In the genomic region with DNA sequence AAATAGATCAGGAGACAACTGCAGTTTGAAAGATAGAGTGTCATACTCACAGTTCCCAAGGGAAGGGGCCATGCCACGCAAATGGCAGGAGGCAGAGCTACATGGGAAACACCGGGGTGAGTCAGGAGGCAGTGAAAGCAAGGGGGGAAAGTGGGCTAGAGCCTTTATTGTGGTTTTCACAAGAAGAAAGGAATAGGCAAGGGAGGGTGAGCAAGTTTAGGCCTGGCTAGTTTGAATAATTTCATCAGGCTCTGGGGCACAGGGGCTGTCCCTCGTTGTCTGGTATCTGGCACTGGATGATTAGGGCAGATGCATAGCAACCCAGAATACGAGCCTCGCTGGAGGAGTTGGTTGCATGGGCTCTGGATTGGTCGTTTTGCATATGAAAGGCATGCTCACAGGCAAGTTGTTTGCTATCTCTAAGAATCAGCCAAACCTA, we compare ENCODE assay signal across 1 cellular context.
TF ChIP-seq lines count a peak whose summit lies in the region.

No MANE protein-coding gene starts in this region.

TF ChIP-seq in GM12878, 131 proteins besides CTCF, POLR2A, EP300 and RAD21 (continued from another document):
- TF ChIP-seq SUZ12 (IDR thresholded peaks at IDR 0.05; ENCODE audit: unreplicated experiment) (no peak), HDGF (IDR thresholded peaks at IDR 0.05) (no peak), RAD51 (IDR thresholded peaks at IDR 0.05) (no peak), SREBF2 (IDR thresholded peaks at IDR 0.05; ENCODE audit: low read length) (no peak), MYC (IDR thresholded peaks at IDR 0.05; ENCODE audit: insufficient read depth, insufficient read length, insufficient replicate concordance, low read length, severe bottlenecking) (no peak), SUPT20H (IDR thresholded peaks at IDR 0.05; ENCODE audit: borderline replicate concordance, control insufficient read depth, low read depth, low read length) (no peak), NBN (IDR thresholded peaks at IDR 0.05) (peak; percentile 77), NFIC (IDR thresholded peaks at IDR 0.05; ENCODE audit: low read depth, low read length) (no peak; the same call in 1 of the 2 replicates), ZNF24 (IDR thresholded peaks at IDR 0.05) (no peak), PML (IDR thresholded peaks at IDR 0.05; ENCODE audit: low read length) (no peak), TCF3 (IDR thresholded peaks at IDR 0.05; ENCODE audit: borderline replicate concordance, insufficient read depth, low read depth, low read length) (no peak), NR2C2 (IDR thresholded peaks at IDR 0.05; ENCODE audit: borderline replicate concordance, control insufficient read depth, insufficient read length, low read depth) (no peak), TBL1XR1 (IDR thresholded peaks at IDR 0.05; ENCODE audit: low read depth, low read length) (peak; percentile 45; the same call in 1 of the 2 replicates), SIN3A (IDR thresholded peaks at IDR 0.05; ENCODE audit: low read depth, low read length) (no peak)
- TF ChIP-seq, protein P1, sequence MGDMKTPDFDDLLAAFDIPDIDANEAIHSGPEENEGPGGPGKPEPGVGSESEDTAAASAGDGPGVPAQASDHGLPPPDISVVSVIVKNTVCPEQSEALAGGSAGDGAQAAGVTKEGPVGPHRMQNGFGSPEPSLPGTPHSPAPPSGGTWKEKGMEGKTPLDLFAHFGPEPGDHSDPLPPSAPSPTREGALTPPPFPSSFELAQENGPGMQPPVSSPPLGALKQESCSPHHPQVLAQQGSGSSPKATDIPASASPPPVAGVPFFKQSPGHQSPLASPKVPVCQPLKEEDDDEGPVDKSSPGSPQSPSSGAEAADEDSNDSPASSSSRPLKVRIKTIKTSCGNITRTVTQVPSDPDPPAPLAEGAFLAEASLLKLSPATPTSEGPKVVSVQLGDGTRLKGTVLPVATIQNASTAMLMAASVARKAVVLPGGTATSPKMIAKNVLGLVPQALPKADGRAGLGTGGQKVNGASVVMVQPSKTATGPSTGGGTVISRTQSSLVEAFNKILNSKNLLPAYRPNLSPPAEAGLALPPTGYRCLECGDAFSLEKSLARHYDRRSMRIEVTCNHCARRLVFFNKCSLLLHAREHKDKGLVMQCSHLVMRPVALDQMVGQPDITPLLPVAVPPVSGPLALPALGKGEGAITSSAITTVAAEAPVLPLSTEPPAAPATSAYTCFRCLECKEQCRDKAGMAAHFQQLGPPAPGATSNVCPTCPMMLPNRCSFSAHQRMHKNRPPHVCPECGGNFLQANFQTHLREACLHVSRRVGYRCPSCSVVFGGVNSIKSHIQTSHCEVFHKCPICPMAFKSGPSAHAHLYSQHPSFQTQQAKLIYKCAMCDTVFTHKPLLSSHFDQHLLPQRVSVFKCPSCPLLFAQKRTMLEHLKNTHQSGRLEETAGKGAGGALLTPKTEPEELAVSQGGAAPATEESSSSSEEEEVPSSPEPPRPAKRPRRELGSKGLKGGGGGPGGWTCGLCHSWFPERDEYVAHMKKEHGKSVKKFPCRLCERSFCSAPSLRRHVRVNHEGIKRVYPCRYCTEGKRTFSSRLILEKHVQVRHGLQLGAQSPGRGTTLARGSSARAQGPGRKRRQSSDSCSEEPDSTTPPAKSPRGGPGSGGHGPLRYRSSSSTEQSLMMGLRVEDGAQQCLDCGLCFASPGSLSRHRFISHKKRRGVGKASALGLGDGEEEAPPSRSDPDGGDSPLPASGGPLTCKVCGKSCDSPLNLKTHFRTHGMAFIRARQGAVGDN (IDR thresholded peaks at IDR 0.05): no peak
- TF ChIP-seq, protein P2, sequence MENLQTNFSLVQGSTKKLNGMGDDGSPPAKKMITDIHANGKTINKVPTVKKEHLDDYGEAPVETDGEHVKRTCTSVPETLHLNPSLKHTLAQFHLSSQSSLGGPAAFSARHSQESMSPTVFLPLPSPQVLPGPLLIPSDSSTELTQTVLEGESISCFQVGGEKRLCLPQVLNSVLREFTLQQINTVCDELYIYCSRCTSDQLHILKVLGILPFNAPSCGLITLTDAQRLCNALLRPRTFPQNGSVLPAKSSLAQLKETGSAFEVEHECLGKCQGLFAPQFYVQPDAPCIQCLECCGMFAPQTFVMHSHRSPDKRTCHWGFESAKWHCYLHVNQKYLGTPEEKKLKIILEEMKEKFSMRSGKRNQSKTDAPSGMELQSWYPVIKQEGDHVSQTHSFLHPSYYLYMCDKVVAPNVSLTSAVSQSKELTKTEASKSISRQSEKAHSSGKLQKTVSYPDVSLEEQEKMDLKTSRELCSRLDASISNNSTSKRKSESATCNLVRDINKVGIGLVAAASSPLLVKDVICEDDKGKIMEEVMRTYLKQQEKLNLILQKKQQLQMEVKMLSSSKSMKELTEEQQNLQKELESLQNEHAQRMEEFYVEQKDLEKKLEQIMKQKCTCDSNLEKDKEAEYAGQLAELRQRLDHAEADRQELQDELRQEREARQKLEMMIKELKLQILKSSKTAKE (IDR thresholded peaks at IDR 0.05; ENCODE audit: low read depth, poor library complexity, severe bottlenecking): peak; percentile 76
TF ChIP-seq in GM12878: peak in this region for 26.
